ENCODE assay signal across 19 cellular contexts in genomic region chr12:22051114-22051698, GRCh38. TPM values are rescaled to one million over a fixed set of nuclear protein-coding genes. Genes with fewer than 3 reads are reported as not detected.
A peak's percentile ranks its signal among the peaks of the same experiment; 100 is the strongest.
DNase-seq lines count a peak whose midpoint lies in the region; ATAC-seq, FAIRE-seq and TF ChIP-seq lines count a peak whose summit lies in the region.
"Had no signal": no experiment of that assay in that cellular context is flagged by ENCODE, and none has a peak within 500 bp of the region (broad histone marks: within the 10 kb centered on the region; RNA-seq: fewer than 3 reads in every experiment).

No MANE protein-coding gene starts in this region.

- POLR2A ChIA-PET in PC-3 (lab: Charles Lee; ENCODE audit: unreplicated experiment) = no interaction called here
- POLR2A ChIA-PET in HepG2 (lab: Yijun Ruan, JAX) = no interaction called here

- no peak for TF ChIP-seq EP300 in HepG2 (IDR thresholded peaks at IDR 0.05; ENCODE audit: low read depth in 2 of 2, low read length in 2 of 2)
- no peak for TF ChIP-seq EP300 in HepG2 (CRISPR knock-in tag; IDR thresholded peaks at IDR 0.05; ENCODE audit: borderline replicate concordance)
- no peak for TF ChIP-seq EP300 in suprapubic skin (IDR thresholded peaks at IDR 0.05)

- in situ Hi-C loops in HepG2 (cut with HindIII; ENCODE audit: extremely low pct_ligation_motif_present, low pct_unique_long_range_greater_than_20kb) (no loop called here), GM13976 (cut with MboI; ENCODE audit: low sequenced_read_pairs, unreplicated experiment) (no loop called here)

- intact Hi-C loops in PC-3 (cut with micrococcal nuclease) (no loop called here), esophagus squamous epithelium (cut with DNase I) (no loop called here), HepG2 (cut with micrococcal nuclease; ENCODE audit: unreplicated experiment) (no loop called here)

- H2AFZ ChIP-seq in PC-3 (ENCODE audit: low read length) = no peak overlapping the region
- H2AFZ ChIP-seq in HepG2 (ENCODE audit: low read length) = no peak overlapping the region
- H2AFZ ChIP-seq: GM23248 had no signal

- H3K79me2 ChIP-seq in PC-3 (ENCODE audit: low read length) (peaks cover 53% of the 10 kb centered on the region), HepG2 (ENCODE audit: insufficient read depth, low read length) (peaks cover 8% of the 10 kb centered on the region)

- no peaks in the 10 kb centered on the region for H3K9me3 ChIP-seq in PC-3 (ENCODE audit: low read length)
- no peaks in the 10 kb centered on the region for H3K9me3 ChIP-seq in esophagus squamous epithelium
- H3K9me3 ChIP-seq in HepG2 (ENCODE audit: low read length) = no peaks in the 10 kb centered on the region
- H3K9me3 ChIP-seq in suprapubic skin = no peaks in the 10 kb centered on the region
- H3K9me3 ChIP-seq: Peyer's patch had no signal

- no peak overlapping the region for H3K4me3 Mint-ChIP-seq in endothelial cell (ENCODE audit: unreplicated experiment)

- no peak for TF ChIP-seq POLR2A in esophagus squamous epithelium (IDR thresholded peaks at IDR 0.05)
- TF ChIP-seq POLR2A in HepG2 (IDR thresholded peaks at IDR 0.05; ENCODE audit: insufficient read depth in 1 of 2, low read depth in 2 of 2, low read length in 2 of 2) = no peak
- TF ChIP-seq POLR2A in suprapubic skin (IDR thresholded peaks at IDR 0.05) = no peak

- CTCF ChIA-PET in PC-3 (lab: Charles Lee) = no interaction called here
- CTCF ChIA-PET in HepG2 (lab: Yijun Ruan, JAX; ENCODE audit: low intra/inter-chr PET ratio, low total read pairs) = no interaction called here

- no peak overlapping the region for H3K4me2 ChIP-seq in PC-3 (ENCODE audit: low read length)
- peak overlapping the region; percentile 42 for H3K4me2 ChIP-seq in HepG2 (ENCODE audit: low read depth, low read length)
- H3K4me2 ChIP-seq: KMS-11 had no signal

- peaks cover 22% of the 10 kb centered on the region for H3K4me1 Mint-ChIP-seq in endothelial cell (ENCODE audit: unreplicated experiment)

- H3K9me2 ChIP-seq in PC-3 (replicated peaks; ENCODE audit: low read length) = no peaks in the 10 kb centered on the region

- FAIRE-seq in HepG2 (lab: Jason Lieb, UNC) = no peak
- FAIRE-seq: GM12891 had no signal

- BruUV-seq in PC-3 (replicated peaks; lab: Mats Ljungman, UMichigan) (no TSS peak), HepG2 (replicated peaks; lab: Mats Ljungman, UMichigan) (no TSS peak)

- DNase-seq in PC-3 (peak; percentile 9), esophagus squamous epithelium (lab: John Stamatoyannopoulos, UW) (no peak), HepG2 (ENCODE audit: low spot score) (no peak), suprapubic skin (ENCODE audit: low spot score in 2 of 2) (no peak), GM13976 (ENCODE audit: low spot score) (no peak), endothelial cell (ENCODE audit: low spot score) (no peak)
- DNase-seq in activated CD8-positive, alpha-beta memory T cell treated with anti-CD3 and anti-CD28 coated beads for 24 hours = no peak
- DNase-seq: DMS 273 treated with DMSO at 0.1 percent for 48 hours, GDM1, GM23248, NCI-H1092, NCI-H146, NCI-H2081 treated with DMSO at 0.1 percent for 48 hours, NCI-H524, Peyer's patch had no signal

- H3K27me3 ChIP-seq in PC-3 (ENCODE audit: low read length) (no peaks in the 10 kb centered on the region), esophagus squamous epithelium (no peaks in the 10 kb centered on the region), HepG2 (ENCODE audit: control insufficient read depth in 1 of 2, insufficient read depth in 2 of 2, low read length in 2 of 2) (no peaks in the 10 kb centered on the region; a peak in 1 of 5 replicates), suprapubic skin (no peaks in the 10 kb centered on the region)
- H3K27me3 ChIP-seq: Peyer's patch had no signal

- no peaks in the 10 kb centered on the region; the same call in 1 of the 2 replicates for H3K4me1 ChIP-seq in PC-3 (ENCODE audit: insufficient read depth, low read length)
- peaks cover 0 to 55% (median 27%) of the 10 kb centered on the region in 3 donors for H3K4me1 ChIP-seq in esophagus squamous epithelium
- peaks cover 37% of the 10 kb centered on the region for H3K4me1 ChIP-seq in HepG2 (ENCODE audit: insufficient read depth, low read length)
- peaks cover 41% of the 10 kb centered on the region for H3K4me1 ChIP-seq in suprapubic skin

- no peaks in the 10 kb centered on the region for H3K9me3 Mint-ChIP-seq in endothelial cell (ENCODE audit: unreplicated experiment)

- H3K27ac Mint-ChIP-seq in endothelial cell (ENCODE audit: unreplicated experiment) = no peak overlapping the region

- H3K27ac ChIP-seq in PC-3 (ENCODE audit: low read length) = no peak overlapping the region
- peak overlapping the region in 3 of 4 donors; percentile 35 to 74 (median 61) for H3K27ac ChIP-seq in esophagus squamous epithelium
- H3K27ac ChIP-seq in HepG2 (ENCODE audit: extremely low read length, insufficient read depth, low read length) = peak overlapping the region; percentile 47
- peak overlapping the region; percentile 22 for H3K27ac ChIP-seq in suprapubic skin
- H3K27ac ChIP-seq: C4-2B, GM23248, KMS-11, Peyer's patch had no signal

- H3K4me3 ChIP-seq in PC-3 (ENCODE audit: low read length) (no peak overlapping the region), esophagus squamous epithelium (no peak overlapping the region), HepG2 (replicated peaks in 1 of 3; ENCODE audit: insufficient read depth in 1 of 3, low read depth in 2 of 3, low read length in 3 of 3) (no peak overlapping the region), suprapubic skin (no peak overlapping the region)
- H3K4me3 ChIP-seq: GM23248, Peyer's patch had no signal

- no peaks in the 10 kb centered on the region for H3F3A ChIP-seq in PC-3 (ENCODE audit: low read length, unreplicated experiment)

- ATAC-seq in PC-3 (no peak), HepG2 (peak; percentile 33; the same call in 2 of the 3 replicates)
- ATAC-seq: Right ventricle myocardium inferior had no signal

- H3K36me3 Mint-ChIP-seq in endothelial cell (ENCODE audit: low read depth, unreplicated experiment) = peaks cover 2% of the 10 kb centered on the region

- TF ChIP-seq CTCF in PC-3 (conservative IDR thresholded peaks at IDR 0.05; ENCODE audit: low read depth, low read length) (no peak), esophagus squamous epithelium (IDR thresholded peaks at IDR 0.05) (no peak), HepG2 (CRISPR knock-in tag; IDR thresholded peaks at IDR 0.05) (no peak), suprapubic skin (IDR thresholded peaks at IDR 0.05) (no peak), GM13976 (IDR thresholded peaks at IDR 0.05; ENCODE audit: borderline replicate concordance, control extremely low read depth, extremely low read depth, insufficient read depth, missing control alignments) (no peak), endothelial cell (IDR thresholded peaks at IDR 0.05; ENCODE audit: unreplicated experiment) (no peak)

- H4K20me1 ChIP-seq in PC-3 (ENCODE audit: low read length) (peaks cover 4% of the 10 kb centered on the region; the same call in 1 of the 2 replicates), HepG2 (ENCODE audit: insufficient read depth, low read length) (no peaks in the 10 kb centered on the region)

- H3K36me3 ChIP-seq in PC-3 (ENCODE audit: low read depth, low read length) (peaks cover 7% of the 10 kb centered on the region; the same call in 1 of the 2 replicates), esophagus squamous epithelium (peaks cover 0 to 12% (median 0%) of the 10 kb centered on the region in 3 donors), HepG2 (replicated peaks in 1 of 2; ENCODE audit: control insufficient read depth in 1 of 2, insufficient read depth in 2 of 2, low read length in 2 of 2) (peaks cover 0 to 5% of the 10 kb centered on the region in 2 experiments; a peak in 1 of 5 replicates), suprapubic skin (peaks cover 8% of the 10 kb centered on the region)

- no peak overlapping the region for H3K9ac ChIP-seq in PC-3 (ENCODE audit: low read length)
- H3K9ac ChIP-seq in HepG2 (ENCODE audit: insufficient read depth, low read depth, low read length) = no peak overlapping the region
- H3K9ac ChIP-seq: GM23248, KMS-11 had no signal

- no peaks in the 10 kb centered on the region for H3K27me3 Mint-ChIP-seq in endothelial cell (ENCODE audit: unreplicated experiment)

- TF ChIP-seq RAD21 in HepG2 (CRISPR knock-in tag; IDR thresholded peaks at IDR 0.05) = no peak

TF ChIP-seq in HepG2, 621 proteins besides CTCF, POLR2A, EP300 and RAD21 (continues in another document):
- 0 out of 2 replicates have a peak, but pooled peaks have one; percentile 34 for TF ChIP-seq FOXA3 (CRISPR knock-in tag; IDR thresholded peaks at IDR 0.05)
- TF ChIP-seq MAFK (conservative IDR thresholded peaks at IDR 0.05 in 1 of 2, IDR thresholded peaks at IDR 0.05 in 1 of 2; ENCODE audit: low read length in 2 of 2) = no peak
- peak; percentile 59 for TF ChIP-seq CEBPG (CRISPR knock-in tag; IDR thresholded peaks at IDR 0.05)
- TF ChIP-seq FOXA1 (IDR thresholded peaks at IDR 0.05) = no peak
- 0 out of 2 replicates have a peak, but pooled peaks have one; percentile 20 for TF ChIP-seq FOXA1 (CRISPR knock-in tag; IDR thresholded peaks at IDR 0.05)

RNA-seq across cellular contexts. Expression of gene CMAS, which starts 5.2 kb away (rescaled TPM):
- total RNA-seq in PC-3 (2014; rRNA removed) (25.0 and 47.6 TPM in 2 replicates), esophagus squamous epithelium (10 to 100 TPM; 46.5 to 61.8 (median 52.5) TPM), HepG2 (2016; rRNA removed; fragmentation: Illumina TruSeq; extraction: Trizol) (21.3 and 36.9 TPM in 2 replicates), suprapubic skin (10 to 100 TPM; 20.3 to 25.8 (median 22.9) TPM), endothelial cell (ENCODE audit: unreplicated experiment) (26.5 TPM)
- 4.4 and 5.2 TPM in 2 replicates for total RNA-seq in HepG2 (2016; cell fraction: cytosol; rRNA removed; fragmentation: Illumina TruSeq; extraction: Trizol; ENCODE audit: low read depth)
- total RNA-seq in HepG2 (2016; cell fraction: insoluble cytoplasmic fraction; rRNA removed; fragmentation: Illumina TruSeq; extraction: Trizol) = 23.1 and 33.9 TPM in 2 replicates
- total RNA-seq in HepG2 (2016; cell fraction: membrane; rRNA removed; fragmentation: Illumina TruSeq; extraction: Trizol) = 14.8 and 16.3 TPM in 2 replicates
- 14.6 and 15.2 TPM in 2 replicates for total RNA-seq in HepG2 (2016; cell fraction: nucleus; rRNA removed; fragmentation: Illumina TruSeq; extraction: Trizol)
- 10.2 and 14.0 TPM in 2 replicates for polyA plus RNA-seq in HepG2 (2011; rRNA removed)
- 5.4 and 7.3 TPM in 2 replicates for polyA plus RNA-seq in HepG2 (2011; cell fraction: cytosol; rRNA removed)
- polyA plus RNA-seq in HepG2 (2011; cell fraction: nucleus; rRNA removed) = 3.2 and 3.8 TPM in 2 replicates
- 21.3 and 28.2 TPM in 2 replicates for polyA plus RNA-seq in HepG2 (2012)
- 6.6 and 9.0 TPM in 2 replicates for polyA plus RNA-seq in HepG2 (2016; cell fraction: cytosol; fragmentation: Illumina TruSeq; extraction: Trizol; ENCODE audit: low read depth)
- 48.7 and 54.8 TPM in 2 replicates for polyA plus RNA-seq in HepG2 (2016; cell fraction: insoluble cytoplasmic fraction; fragmentation: Illumina TruSeq; extraction: Trizol; ENCODE audit: low read depth)
- polyA plus RNA-seq in HepG2 (2016; cell fraction: membrane; fragmentation: Illumina TruSeq; extraction: Trizol; ENCODE audit: low read depth) = 16.4 and 17.9 TPM in 2 replicates
- polyA plus RNA-seq in HepG2 (2016; cell fraction: nucleus; fragmentation: Illumina TruSeq; extraction: Trizol; ENCODE audit: insufficient read depth, low read depth) = 29.4 and 31.0 TPM in 2 replicates
- polyA minus RNA-seq in HepG2 (2011; rRNA and poly(A)+ RNA removed; ENCODE audit: low replicate concordance) = 1.9 and 2.7 TPM in 2 replicates
- 6.2 and 6.4 TPM in 2 replicates for polyA minus RNA-seq in HepG2 (2011; cell fraction: cytosol; rRNA and poly(A)+ RNA removed)
- polyA minus RNA-seq in HepG2 (2011; cell fraction: nucleus; rRNA and poly(A)+ RNA removed) = 6.8 and 7.2 TPM in 2 replicates
